In genomic region chr2:27021253-27021801, GRCh38 we compare ENCODE assay signal across 11 cellular contexts. TPM values are rescaled to one million over a fixed set of nuclear protein-coding genes. Genes with fewer than 3 reads are reported as not detected.
DNase-seq lines count a peak whose midpoint lies in the region; ATAC-seq and TF ChIP-seq lines count a peak whose summit lies in the region.
"Had no signal": no experiment of that assay in that cellular context is flagged by ENCODE, and none has a peak within 500 bp of the region (broad histone marks: within the 10 kb centered on the region; RNA-seq: fewer than 3 reads in every experiment).

No MANE protein-coding gene starts in this region.

- peaks cover 34% of the 10 kb centered on the region for H3F3A ChIP-seq in PC-9 (ENCODE audit: insufficient read depth, low read depth)

- BruUV-seq in PC-9 (replicated peaks; lab: Mats Ljungman, UMichigan) = no TSS peak

- 0 out of 2 replicates have a peak, but pooled peaks cover 5% of the 10 kb centered on the region for H3K36me3 ChIP-seq in PC-9 (ENCODE audit: low read depth)

- peaks cover 7% of the 10 kb centered on the region for H3K36me3 Mint-ChIP-seq in type B pancreatic cell

- H2AFZ ChIP-seq in PC-9 = no peak overlapping the region

- H3K79me2 ChIP-seq in PC-9 (ENCODE audit: low read depth) = peaks cover 7% of the 10 kb centered on the region; the same call in 1 of the 2 replicates

- no peaks in the 10 kb centered on the region for H3K9me3 ChIP-seq in PC-9 (ENCODE audit: insufficient read depth, low read depth)
- H3K9me3 ChIP-seq: lower lobe of right lung, testis had no signal

- CTCF ChIA-PET in PC-9 (lab: Charles Lee) = interaction anchor here (0.6 kb wide), 2 partner anchors 50 to 794 kb away, joined by 3 to 4 read pairs; no protein-coding TSS in a partner anchor

- H3K27me3 ChIP-seq in PC-9 (ENCODE audit: insufficient read depth, low read depth) = no peaks in the 10 kb centered on the region
- H3K27me3 ChIP-seq: testis had no signal

- H3K27me3 Mint-ChIP-seq in type B pancreatic cell = no peaks in the 10 kb centered on the region

- peak overlapping the region; percentile 9; the same call in 1 of the 2 replicates for H3K4me3 ChIP-seq in PC-9
- H3K4me3 ChIP-seq: lower lobe of right lung, testis had no signal

- H3K4me1 Mint-ChIP-seq in type B pancreatic cell (ENCODE audit: unreplicated experiment) = peaks cover 24% of the 10 kb centered on the region

- peak overlapping the region; percentile 80 for H3K27ac ChIP-seq in PC-9
- H3K27ac ChIP-seq: lower lobe of right lung, testis had no signal

- peak overlapping the region; percentile 61 for H3K4me2 ChIP-seq in PC-9

- intact Hi-C loops in PC-9 (cut with micrococcal nuclease; ENCODE audit: unreplicated experiment) = loop anchor here (1.0 to 2.0 kb wide), 2 partner anchors 30 to 63 kb away; partner anchors contain the start of gene AGBL5

- ATAC-seq in GM18511 (IDR thresholded peaks at IDR 0.05; ENCODE audit: unreplicated experiment) = no peak
- ATAC-seq: lower lobe of right lung had no signal

- no peaks in the 10 kb centered on the region for H4K20me1 ChIP-seq in PC-9 (ENCODE audit: insufficient read depth)

- H3K4me3 Mint-ChIP-seq in type B pancreatic cell = no peak overlapping the region

- H3K4me1 ChIP-seq in PC-9 (replicated peaks; ENCODE audit: insufficient read depth) = peaks cover 44% of the 10 kb centered on the region
- H3K4me1 ChIP-seq: lower lobe of right lung had no signal

- H3K27ac Mint-ChIP-seq in type B pancreatic cell = peak overlapping the region; percentile 79

- TF ChIP-seq CTCF in PC-9 (conservative IDR thresholded peaks at IDR 0.05) (no peak), type B pancreatic cell (conservative IDR thresholded peaks at IDR 0.05) (no peak)

- POLR2A ChIA-PET in PC-9 (lab: Charles Lee; ENCODE audit: unreplicated experiment) = interaction anchor here (0.6 to 1.0 kb wide), 7 partner anchors 12 to 1484 kb away, joined by 3 to 8 read pairs (median 4); partner anchors contain the start of genes CIB4 and TMEM214

- DNase-seq in PC-9 (peak; percentile 89 to 96), kidney tubule cell (ENCODE audit: low spot score) (peak; percentile 88), type B pancreatic cell (ENCODE audit: extremely low spot score, unreplicated experiment) (no peak), COR-L47 (lab: John Stamatoyannopoulos, UW) (no peak)
- DNase-seq: activated CD4-positive, alpha-beta T cell treated with anti-CD3 and anti-CD28 coated beads for 4 hours; activated naive CD4-positive, alpha-beta T cell treated with Interleukin-2 at 50 U/mL for 16 hours; foreskin melanocyte; lower lobe of right lung; NCI-H526; testis had no signal

- no peaks in the 10 kb centered on the region for H3K9me3 Mint-ChIP-seq in type B pancreatic cell

- no peaks in the 10 kb centered on the region for H3K9me2 ChIP-seq in PC-9 (ENCODE audit: insufficient read depth)

RNA-seq across cellular contexts. Expression of gene TMEM214, which starts 11.4 kb away (rescaled TPM):
- total RNA-seq in PC-9 (2021) (60.9 and 65.6 TPM in 2 replicates), type B pancreatic cell (ENCODE audit: low replicate concordance) (83.9 and 96.1 TPM in 2 replicates)

RNA-seq across cellular contexts. Expression of gene AGBL5, which starts 30.1 kb away (rescaled TPM):
- total RNA-seq in PC-9 (2021) = 63.2 and 64.0 TPM in 2 replicates
- 24.3 and 57.3 TPM in 2 replicates for total RNA-seq in type B pancreatic cell (ENCODE audit: low replicate concordance)

RNA-seq across cellular contexts. Expression of gene OST4, which starts 50.1 kb away (rescaled TPM):
- 165 and 166 TPM in 2 replicates for total RNA-seq in PC-9 (2021)
- total RNA-seq in type B pancreatic cell (ENCODE audit: low replicate concordance) = 298 and 401 TPM in 2 replicates

RNA-seq across cellular contexts. Expression of gene MAPRE3, which starts 50.9 kb away (rescaled TPM):
- 17.1 and 25.2 TPM in 2 replicates for total RNA-seq in PC-9 (2021)
- total RNA-seq in type B pancreatic cell (ENCODE audit: low replicate concordance) = 13.5 and 14.4 TPM in 2 replicates

RNA-seq across cellular contexts. Expression of gene EMILIN1, which starts 57.1 kb away (rescaled TPM):
- total RNA-seq in PC-9 (2021) (0.83 and 1.6 TPM in 2 replicates), type B pancreatic cell (ENCODE audit: low replicate concordance) (2.7 and 60.7 TPM in 2 replicates)

Comparison
In these comparisons a context has a peak if more than half of its experiments do, and no peak if none do; other contexts are left out.
1. DNase-seq: peak in PC-9 (2 of 2) and kidney tubule cell (single experiment); none in type B pancreatic cell (single experiment) and COR-L47 (single experiment).